In genomic region chr16:87922250-87922871, GRCh38 we compare ENCODE assay signal across 1 cellular context.
TF ChIP-seq lines count a peak whose summit lies in the region.

No MANE protein-coding gene starts in this region.

TF ChIP-seq in SK-N-SH, 30 proteins besides CTCF, POLR2A, EP300 and RAD21 (continued from another document):
- TF ChIP-seq MEF2A (IDR thresholded peaks at IDR 0.05; ENCODE audit: borderline replicate concordance, low read depth) (no peak), IRF3 (IDR thresholded peaks at IDR 0.05; ENCODE audit: low read depth, low read length) (no peak), GATA2 (CRISPR knock-in tag; IDR thresholded peaks at IDR 0.05) (no peak)
